ENCODE assay signal across 8 cellular contexts in the genomic region with DNA sequence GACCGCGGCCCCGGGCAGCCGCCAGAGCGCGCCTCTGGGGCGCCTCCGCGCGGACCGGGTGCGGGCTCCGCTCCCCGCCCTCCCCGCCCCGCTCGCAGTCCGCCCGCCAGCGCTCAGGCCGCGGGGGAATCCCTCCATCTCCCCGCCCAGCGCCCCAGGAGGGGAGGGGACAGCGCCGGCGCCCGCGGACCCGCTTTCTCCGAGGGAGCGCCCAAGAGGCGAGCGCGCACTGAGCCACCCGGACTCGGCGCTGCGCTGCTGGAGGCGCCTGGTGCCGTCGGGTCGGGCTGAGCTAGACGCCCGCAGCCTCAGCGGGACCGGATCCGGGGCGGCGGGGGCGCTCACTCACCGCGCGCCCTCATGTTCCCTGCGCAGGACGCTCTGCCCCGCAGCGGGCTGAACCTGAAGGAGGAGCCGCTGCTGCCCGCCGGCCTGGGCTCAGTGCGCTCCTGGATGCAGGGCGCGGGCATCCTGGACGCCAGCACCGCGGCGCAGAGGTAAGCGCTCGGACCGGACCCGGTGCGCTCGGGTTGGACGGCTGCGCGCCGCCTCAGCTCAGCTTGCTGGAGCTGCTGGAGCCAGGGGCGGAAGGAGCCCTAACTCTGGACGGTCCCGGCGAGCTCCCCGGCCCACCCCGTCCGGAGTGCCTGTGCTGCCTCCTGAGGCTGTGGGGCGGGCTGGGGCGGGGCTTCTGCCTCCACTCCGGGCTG. TPM values are rescaled to one million over a fixed set of nuclear protein-coding genes. Genes with fewer than 3 reads are reported as not detected.
A peak's percentile ranks its signal among the peaks of the same experiment; 100 is the strongest.
DNase-seq lines count a peak whose midpoint lies in the region; ATAC-seq, FAIRE-seq and TF ChIP-seq lines count a peak whose summit lies in the region.

No MANE protein-coding gene starts in this region.

- H3K4me3 ChIP-seq in H7 (ENCODE audit: insufficient read depth, low read depth, low read length) (peak overlapping the region; percentile 33), kidney (ENCODE audit: low read length in 2 of 2) (no peak overlapping the region)

- H3K9ac ChIP-seq in kidney (ENCODE audit: low read length in 2 of 2) = no peak overlapping the region

- intact Hi-C loops in kidney (cut with DNase I) = no loop called here

- ATAC-seq in SK-N-SH treated with all-trans-retinoic acid at 6 μM for 48 hours = peak; percentile 58
- ATAC-seq in GM19324 (IDR thresholded peaks at IDR 0.05; ENCODE audit: low FRiP score, unreplicated experiment) = no peak

- H3K27ac ChIP-seq in kidney (ENCODE audit: low read depth in 2 of 2, low read length in 2 of 2) = no peak overlapping the region

- H3K36me3 ChIP-seq in H7 (replicated peaks; ENCODE audit: control insufficient read depth, insufficient read depth, low read length) (no peaks in the 10 kb centered on the region), kidney (ENCODE audit: control insufficient read depth in 1 of 2, insufficient read depth in 2 of 2, low read length in 2 of 2) (no peaks in the 10 kb centered on the region)

- H3K4me1 ChIP-seq in kidney (ENCODE audit: control insufficient read depth in 1 of 2, insufficient read depth in 1 of 2, low read depth in 1 of 2, low read length in 2 of 2) = peaks cover 0 to 4% of the 10 kb centered on the region in 2 donors

- peak; percentile 93 for DNase-seq in H7
- peak in 30 of 58 donors; percentile 5 to 57 (median 36) for DNase-seq in anterior cingulate cortex (lab: John Stamatoyannopoulos, UW)
- DNase-seq in kidney = peak; percentile 84
- peak; percentile 44 to 48 for DNase-seq in stimulated activated CD4-positive, alpha-beta T cell treated with anti-CD3 and anti-CD28 coated beads, Interleukin-4, amount 100 ng/mL, for 4 hours
- no peak for DNase-seq in middle frontal gyrus (ENCODE audit: extremely low spot score, low spot score)
- DNase-seq in GF-D8 (lab: John Stamatoyannopoulos, UW) = no peak

- no peak for FAIRE-seq in kidney (lab: Jason Lieb, UNC)

- no peaks in the 10 kb centered on the region for H3K9me3 ChIP-seq in kidney (ENCODE audit: control insufficient read depth in 1 of 2, low read length in 2 of 2)

- peaks cover 88% of the 10 kb centered on the region for H3K27me3 ChIP-seq in H7 (ENCODE audit: control insufficient read depth, insufficient read depth, low read length)

- TF ChIP-seq CTCF in kidney (IDR thresholded peaks at IDR 0.05; ENCODE audit: borderline replicate concordance, extremely low read depth, insufficient read depth) = no peak

TF ChIP-seq in SK-N-SH treated with all-trans-retinoic acid at 6 μM for 48 hours, 23 proteins besides CTCF, POLR2A, EP300 and RAD21:
- TF ChIP-seq, protein P1, sequence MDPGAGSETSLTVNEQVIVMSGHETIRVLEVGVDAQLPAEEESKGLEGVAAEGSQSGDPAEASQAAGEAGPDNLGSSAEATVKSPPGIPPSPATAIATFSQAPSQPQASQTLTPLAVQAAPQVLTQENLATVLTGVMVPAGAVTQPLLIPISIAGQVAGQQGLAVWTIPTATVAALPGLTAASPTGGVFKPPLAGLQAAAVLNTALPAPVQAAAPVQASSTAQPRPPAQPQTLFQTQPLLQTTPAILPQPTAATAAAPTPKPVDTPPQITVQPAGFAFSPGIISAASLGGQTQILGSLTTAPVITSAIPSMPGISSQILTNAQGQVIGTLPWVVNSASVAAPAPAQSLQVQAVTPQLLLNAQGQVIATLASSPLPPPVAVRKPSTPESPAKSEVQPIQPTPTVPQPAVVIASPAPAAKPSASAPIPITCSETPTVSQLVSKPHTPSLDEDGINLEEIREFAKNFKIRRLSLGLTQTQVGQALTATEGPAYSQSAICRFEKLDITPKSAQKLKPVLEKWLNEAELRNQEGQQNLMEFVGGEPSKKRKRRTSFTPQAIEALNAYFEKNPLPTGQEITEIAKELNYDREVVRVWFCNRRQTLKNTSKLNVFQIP (CRISPR knock-in tag; IDR thresholded peaks at IDR 0.05; ENCODE audit: borderline replicate concordance, low read depth) = no peak
- no peak for TF ChIP-seq TOX (CRISPR knock-in tag; IDR thresholded peaks at IDR 0.05; ENCODE audit: borderline replicate concordance)
- TF ChIP-seq ZNF565 (CRISPR knock-in tag; conservative IDR thresholded peaks at IDR 0.05; ENCODE audit: low read depth) = no peak
- TF ChIP-seq RARB (CRISPR knock-in tag; IDR thresholded peaks at IDR 0.05) = no peak
- no peak for TF ChIP-seq ESRRG (CRISPR knock-in tag; IDR thresholded peaks at IDR 0.05)
- no peak for TF ChIP-seq ISL1 (CRISPR knock-in tag; IDR thresholded peaks at IDR 0.05)
- no peak for TF ChIP-seq ARNTL (CRISPR knock-in tag; IDR thresholded peaks at IDR 0.05; ENCODE audit: borderline replicate concordance, low read depth)
- no peak for TF ChIP-seq BACH2 (CRISPR knock-in tag; IDR thresholded peaks at IDR 0.05; ENCODE audit: borderline replicate concordance)
- TF ChIP-seq ZC3H10 (CRISPR knock-in tag; IDR thresholded peaks at IDR 0.05) = no peak
- TF ChIP-seq ZFP30 (CRISPR knock-in tag; IDR thresholded peaks at IDR 0.05) = no peak
- TF ChIP-seq TSHZ2 (CRISPR knock-in tag; IDR thresholded peaks at IDR 0.05) = no peak
- TF ChIP-seq, protein P2, sequence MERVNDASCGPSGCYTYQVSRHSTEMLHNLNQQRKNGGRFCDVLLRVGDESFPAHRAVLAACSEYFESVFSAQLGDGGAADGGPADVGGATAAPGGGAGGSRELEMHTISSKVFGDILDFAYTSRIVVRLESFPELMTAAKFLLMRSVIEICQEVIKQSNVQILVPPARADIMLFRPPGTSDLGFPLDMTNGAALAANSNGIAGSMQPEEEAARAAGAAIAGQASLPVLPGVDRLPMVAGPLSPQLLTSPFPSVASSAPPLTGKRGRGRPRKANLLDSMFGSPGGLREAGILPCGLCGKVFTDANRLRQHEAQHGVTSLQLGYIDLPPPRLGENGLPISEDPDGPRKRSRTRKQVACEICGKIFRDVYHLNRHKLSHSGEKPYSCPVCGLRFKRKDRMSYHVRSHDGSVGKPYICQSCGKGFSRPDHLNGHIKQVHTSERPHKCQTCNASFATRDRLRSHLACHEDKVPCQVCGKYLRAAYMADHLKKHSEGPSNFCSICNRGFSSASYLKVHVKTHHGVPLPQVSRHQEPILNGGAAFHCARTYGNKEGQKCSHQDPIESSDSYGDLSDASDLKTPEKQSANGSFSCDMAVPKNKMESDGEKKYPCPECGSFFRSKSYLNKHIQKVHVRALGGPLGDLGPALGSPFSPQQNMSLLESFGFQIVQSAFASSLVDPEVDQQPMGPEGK (CRISPR knock-in tag; IDR thresholded peaks at IDR 0.05; ENCODE audit: borderline replicate concordance) = no peak
- no peak for TF ChIP-seq OSR1 (CRISPR knock-in tag; IDR thresholded peaks at IDR 0.05)
- no peak for TF ChIP-seq CSRNP3 (CRISPR knock-in tag; IDR thresholded peaks at IDR 0.05)

RNA-seq across cellular contexts. Expression of gene EBF4, which starts 0.9 kb away (rescaled TPM):
- total RNA-seq in H7 (2014; rRNA removed; shearing (Covaris generic)) = 1.1 and 2.6 TPM in 2 replicates
- 10.2 TPM for total RNA-seq in kidney
- polyA plus RNA-seq in kidney (ENCODE audit: insufficient read depth, low read depth, low replicate concordance) = 8.8 TPM

RNA-seq across cellular contexts. Expression of gene IDH3B, which starts 29.4 kb away (rescaled TPM):
- 174 and 183 TPM in 2 replicates for total RNA-seq in H7 (2014; rRNA removed; shearing (Covaris generic))
- total RNA-seq in kidney = 77.3 TPM
- 134 TPM for polyA plus RNA-seq in kidney (ENCODE audit: insufficient read depth, low read depth, low replicate concordance)

RNA-seq across cellular contexts. Expression of gene NOP56, which starts 41.0 kb away (rescaled TPM):
- total RNA-seq in H7 (2014; rRNA removed; shearing (Covaris generic)) = 334 and 392 TPM in 2 replicates
- total RNA-seq in kidney = 110 TPM
- 68.8 TPM for polyA plus RNA-seq in kidney (ENCODE audit: insufficient read depth, low read depth, low replicate concordance)

Comparison
In these comparisons a context has a peak if more than half of its experiments do, and no peak if none do; other contexts are left out.
1. DNase-seq: peak in H7 (single experiment), anterior cingulate cortex (30 of 58), kidney (single experiment) and stimulated activated CD4-positive, alpha-beta T cell treated with anti-CD3 and anti-CD28 coated beads, Interleukin-4, amount 100 ng/mL, for 4 hours (2 of 2); none in middle frontal gyrus (single experiment) and GF-D8 (single experiment).